Comparison of ENCODE assay signal across 18 cellular contexts in genomic region chr20:10547276-10548114, GRCh38.
"Had no signal": no experiment of that assay in that cellular context is flagged by ENCODE, and none has a peak within 500 bp of the region (broad histone marks: within the 10 kb centered on the region; RNA-seq: fewer than 3 reads in every experiment).

No MANE protein-coding gene starts in this region.

- FAIRE-seq: endometrium had no signal

- H3K4me3 ChIP-seq: lung, prostate gland, sigmoid colon, suprapubic skin had no signal

- H3K9me3 Mint-ChIP-seq: activated B cell treated with CpG ODN at 0.5 μM for 24 hours; activated naive CD8-positive, alpha-beta T cell treated with anti-CD3 and anti-CD28 coated beads for 36 hours; dendritic cell treated with granulocyte-macrophage colony-stimulating factor and Interleukin-4, amounts not matched to agents 40 ng/mL and 50 ng/mL, for 4 days; naive B cell had no signal

- H3K27ac ChIP-seq: prostate gland, sigmoid colon, suprapubic skin had no signal

- H3K9me3 ChIP-seq: prostate gland, sigmoid colon, suprapubic skin had no signal

- H3K36me3 ChIP-seq: prostate gland, sigmoid colon, suprapubic skin had no signal

- H3K36me3 Mint-ChIP-seq: activated naive CD8-positive, alpha-beta T cell treated with anti-CD3 and anti-CD28 coated beads for 36 hours had no signal

- H3K4me3 Mint-ChIP-seq: activated B cell treated with CpG ODN at 0.5 μM for 24 hours; activated naive CD8-positive, alpha-beta T cell treated with anti-CD3 and anti-CD28 coated beads for 36 hours; dendritic cell treated with granulocyte-macrophage colony-stimulating factor and Interleukin-4, amounts not matched to agents 40 ng/mL and 50 ng/mL, for 4 days; naive B cell; T-helper 17 cell had no signal

- H3K27me3 ChIP-seq: sigmoid colon, suprapubic skin had no signal

- DNase-seq: activated B cell treated with CpG ODN at 0.5 μM for 24 hours; activated gamma-delta T cell; activated naive CD8-positive, alpha-beta T cell treated with anti-CD3 and anti-CD28 coated beads for 36 hours; activated T-cell treated with anti-CD3 and anti-CD28 coated beads, Interleukin-2, amount 50 U/mL, for 48 hours; anterior cingulate cortex; cerebellar nuclear complex; hypothalamus; left cardiac atrium; naive B cell; sigmoid colon; stimulated activated CD4-positive, alpha-beta T cell treated with anti-CD3 and anti-CD28 coated beads, Interleukin-12 subunit alpha, Interleukin-12 subunit beta, amount 100 ng/mL, for 4 hours; stimulated activated naive CD4-positive, alpha-beta T cell treated with Interleukin-2 at 50 U/mL for 16 hours; T-helper 17 cell had no signal

- H3K27ac Mint-ChIP-seq: activated B cell treated with CpG ODN at 0.5 μM for 24 hours; activated naive CD8-positive, alpha-beta T cell treated with anti-CD3 and anti-CD28 coated beads for 36 hours; dendritic cell treated with granulocyte-macrophage colony-stimulating factor and Interleukin-4, amounts not matched to agents 40 ng/mL and 50 ng/mL, for 4 days had no signal

- H3K27me3 Mint-ChIP-seq: activated B cell treated with CpG ODN at 0.5 μM for 24 hours; activated naive CD8-positive, alpha-beta T cell treated with anti-CD3 and anti-CD28 coated beads for 36 hours; dendritic cell treated with granulocyte-macrophage colony-stimulating factor and Interleukin-4, amounts not matched to agents 40 ng/mL and 50 ng/mL, for 4 days; naive B cell; T-helper 17 cell had no signal
